ENCODE assay signal across 16 cellular contexts in the genomic region with DNA sequence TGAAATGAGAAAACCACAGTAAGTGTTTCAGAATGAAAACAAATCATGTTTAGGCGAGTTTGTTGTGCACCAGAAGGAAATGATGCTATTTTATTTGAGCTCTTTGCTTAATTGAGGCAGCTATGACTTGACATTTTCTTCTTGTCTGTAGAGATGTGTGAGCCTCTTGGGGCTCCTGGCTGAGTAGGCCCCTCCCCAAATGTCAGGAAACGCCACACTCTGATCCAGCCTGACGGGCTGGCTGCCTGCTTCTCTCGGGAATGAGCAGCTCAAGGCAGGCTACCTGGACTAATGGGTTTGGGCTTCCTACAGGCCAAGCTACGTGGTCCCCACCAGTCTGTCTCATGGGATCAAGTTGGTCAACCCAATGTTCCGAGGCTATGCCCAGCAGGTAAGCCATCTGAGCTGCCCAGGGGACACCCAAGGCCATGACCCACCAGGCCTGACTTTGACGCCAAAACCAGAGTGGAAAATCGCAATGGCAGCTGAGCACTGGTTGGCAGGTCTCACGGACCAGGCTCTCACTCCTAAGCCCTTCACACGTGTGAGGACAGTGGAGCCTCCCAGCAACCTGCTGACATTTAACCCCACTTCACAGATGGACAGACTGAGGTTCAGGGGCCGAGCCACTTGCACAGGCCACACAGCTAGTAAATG. TPM values are rescaled to one million over a fixed set of nuclear protein-coding genes. Genes with fewer than 3 reads are reported as not detected.
A peak's percentile ranks its signal among the peaks of the same experiment; 100 is the strongest.
DNase-seq lines count a peak whose midpoint lies in the region; ATAC-seq, FAIRE-seq and TF ChIP-seq lines count a peak whose summit lies in the region.
"Had no signal": no experiment of that assay in that cellular context is flagged by ENCODE, and none has a peak within 500 bp of the region (broad histone marks: within the 10 kb centered on the region; RNA-seq: fewer than 3 reads in every experiment).

No MANE protein-coding gene starts in this region.

- DNase-seq in activated naive CD4-positive, alpha-beta T cell treated with anti-CD3 and anti-CD28 coated beads for 36 hours = peak; percentile 56
- DNase-seq in activated naive CD4-positive, alpha-beta T cell treated with anti-CD3 and anti-CD28 coated beads, Interleukin-2, amount 50 U/mL, for 16 hours = no peak
- no peak for DNase-seq in RWPE1 (ENCODE audit: low spot score)
- no peak for DNase-seq in GM12878 (ENCODE audit: low read depth, low spot score)
- DNase-seq in stimulated activated effector memory CD8-positive, alpha-beta T cell treated with anti-CD3 and anti-CD28 coated beads, Interleukin-12 subunit alpha, Interleukin-12 subunit beta, amount 100 ng/mL, for 72 hours (ENCODE audit: low spot score in 2 of 2) = no peak
- no peak for DNase-seq in HuH-7.5 (ENCODE audit: low spot score)
- DNase-seq in tibial nerve (ENCODE audit: low spot score in 2 of 2) = no peak
- no peak for DNase-seq in pons (ENCODE audit: low spot score)
- DNase-seq: ACHN; activated CD4-positive, CD25-positive, alpha-beta regulatory T cell treated with anti-CD3 and anti-CD28 coated beads, Interleukin-2, amount 50 U/mL, for 72 hours; COR-L47; cortex of kidney; NCI-H1930 had no signal

- H3K27me3 Mint-ChIP-seq in activated naive CD4-positive, alpha-beta T cell treated with anti-CD3 and anti-CD28 coated beads for 36 hours (ENCODE audit: low read depth) = no peaks in the 10 kb centered on the region
- H3K27me3 Mint-ChIP-seq: progenitor cell of endocrine pancreas had no signal

- 40% methylated on average over 11 of the region's 11 CpGs for WGBS in GM12878 (ENCODE audit: insufficient coverage, insufficient replicate concordance, low lambda C conversion rate, missing lambda C conversion rate)
- 56 to 60% methylated on average over 9 to 11 of the region's 11 CpGs for WGBS in tibial nerve, 2 donors

- CTCF ChIA-PET in activated naive CD4-positive, alpha-beta T cell treated with anti-CD3 and anti-CD28 coated beads for 36 hours (lab: Charles Lee) = interaction anchor here (0.5 to 0.6 kb wide), 2 partner anchors 22 to 160 kb away, joined by 3 to 4 read pairs; no protein-coding TSS in a partner anchor
- CTCF ChIA-PET in RWPE1 (lab: Yijun Ruan, JAX) = interaction anchor here (0.6 kb wide), 2 partner anchors 15 to 71 kb away, joined by 3 to 4 read pairs; no protein-coding TSS in a partner anchor
- CTCF ChIA-PET in GM12878 (lab: Yijun Ruan, JAX) = interaction anchor here (0.7 kb wide), 1 partner anchor 381 kb away, joined by 3 read pairs; no protein-coding TSS in a partner anchor

- H3K27ac ChIP-seq in RWPE1 (peak overlapping the region; percentile 12), GM12878 (ENCODE audit: control insufficient read depth, insufficient read depth) (peak overlapping the region; percentile 48; the same call in 1 of the 2 replicates), tibial nerve (no peak overlapping the region)
- H3K27ac ChIP-seq: gastroesophageal sphincter had no signal

- no peaks in the 10 kb centered on the region for H3K9me3 Mint-ChIP-seq in activated naive CD4-positive, alpha-beta T cell treated with anti-CD3 and anti-CD28 coated beads for 36 hours
- no peaks in the 10 kb centered on the region for H3K9me3 Mint-ChIP-seq in stimulated activated effector memory CD8-positive, alpha-beta T cell treated with anti-CD3 and anti-CD28 coated beads, Interleukin-12 subunit alpha, Interleukin-12 subunit beta, amount 100 ng/mL, for 72 hours

- H3K4me3 Mint-ChIP-seq in activated naive CD4-positive, alpha-beta T cell treated with anti-CD3 and anti-CD28 coated beads for 36 hours = no peak overlapping the region
- H3K4me3 Mint-ChIP-seq in stimulated activated effector memory CD8-positive, alpha-beta T cell treated with anti-CD3 and anti-CD28 coated beads, Interleukin-12 subunit alpha, Interleukin-12 subunit beta, amount 100 ng/mL, for 72 hours = peak overlapping the region; percentile 64

- H3K36me3 ChIP-seq in GM12878 (ENCODE audit: control insufficient read depth in 2 of 2, insufficient read depth in 2 of 2, low read length in 1 of 2) = peaks cover 0 to 2% of the 10 kb centered on the region in 2 experiments; a peak in 3 of 4 replicates
- H3K36me3 ChIP-seq in tibial nerve = peaks cover 3 to 94% (median 20%) of the 10 kb centered on the region in 3 donors

- no peak overlapping the region for H3K4me3 ChIP-seq in GM12878
- H3K4me3 ChIP-seq in tibial nerve = no peak overlapping the region
- H3K4me3 ChIP-seq: gastroesophageal sphincter had no signal

- H3K27ac Mint-ChIP-seq in activated naive CD4-positive, alpha-beta T cell treated with anti-CD3 and anti-CD28 coated beads for 36 hours = peak overlapping the region; percentile 93
- H3K27ac Mint-ChIP-seq in stimulated activated effector memory CD8-positive, alpha-beta T cell treated with anti-CD3 and anti-CD28 coated beads, Interleukin-12 subunit alpha, Interleukin-12 subunit beta, amount 100 ng/mL, for 72 hours = peak overlapping the region; percentile 93
- H3K27ac Mint-ChIP-seq: progenitor cell of endocrine pancreas had no signal

- H4K20me1 ChIP-seq in GM12878 (ENCODE audit: control insufficient read depth, insufficient read depth) = no peaks in the 10 kb centered on the region

- H3K79me2 ChIP-seq in GM12878 (ENCODE audit: control insufficient read depth, insufficient read depth, low read length) = no peaks in the 10 kb centered on the region

- H3K4me1 ChIP-seq in GM12878 (ENCODE audit: control insufficient read depth, insufficient read depth, low read length) = peaks cover 5% of the 10 kb centered on the region
- no peaks in the 10 kb centered on the region for H3K4me1 ChIP-seq in tibial nerve
- H3K4me1 ChIP-seq: gastroesophageal sphincter had no signal

- H2AFZ ChIP-seq in GM12878 (ENCODE audit: control insufficient read depth, low read depth, low read length) = no peak overlapping the region

- TF ChIP-seq POLR2A in GM12878 (IDR thresholded peaks at IDR 0.05; ENCODE audit: low read depth, low read length) = no peak
- no peak for TF ChIP-seq POLR2A in tibial nerve (IDR thresholded peaks at IDR 0.05)

- H3K27me3 ChIP-seq in GM12878 (replicated peaks in 1 of 2; ENCODE audit: control insufficient read depth in 2 of 2, insufficient read depth in 2 of 2, low read length in 1 of 2) (no peaks in the 10 kb centered on the region), tibial nerve (no peaks in the 10 kb centered on the region)
- H3K27me3 ChIP-seq: gastroesophageal sphincter had no signal

- SMC1A ChIA-PET in GM12878 (lab: Charles Lee; ENCODE audit: uncharacterized antibody, unreplicated experiment) = no interaction called here

- POLR2A ChIA-PET in RWPE1 (lab: Yijun Ruan, JAX; ENCODE audit: low non-redundant PET) (interaction anchor here (0.8 kb wide), 1 partner anchor 22 kb away, joined by 3 read pairs; no protein-coding TSS in a partner anchor), GM12878 (lab: Charles Lee) (interaction anchor here (0.7 kb wide), 1 partner anchor 93 kb away, joined by 3 read pairs; no protein-coding TSS in a partner anchor)

- peaks cover 39% of the 10 kb centered on the region for H3K36me3 Mint-ChIP-seq in activated naive CD4-positive, alpha-beta T cell treated with anti-CD3 and anti-CD28 coated beads for 36 hours (ENCODE audit: low read depth)
- H3K36me3 Mint-ChIP-seq in stimulated activated effector memory CD8-positive, alpha-beta T cell treated with anti-CD3 and anti-CD28 coated beads, Interleukin-12 subunit alpha, Interleukin-12 subunit beta, amount 100 ng/mL, for 72 hours = peaks cover 74% of the 10 kb centered on the region

- FAIRE-seq in GM12878 (lab: Jason Lieb, UNC) = no peak
- FAIRE-seq: GM12891 had no signal

- no TSS peak for BruUV-seq in GM12878 (replicated peaks; lab: Mats Ljungman, UMichigan)

- H3K9ac ChIP-seq in GM12878 (ENCODE audit: control insufficient read depth, insufficient read depth, low read length) = no peak overlapping the region

- no peak for ATAC-seq in GM12878
- ATAC-seq in stimulated activated effector memory CD8-positive, alpha-beta T cell treated with anti-CD3 and anti-CD28 coated beads, Interleukin-12 subunit alpha, Interleukin-12 subunit beta, amount 100 ng/mL, for 72 hours = peak; percentile 45
- ATAC-seq: gastroesophageal sphincter had no signal

- no peaks in the 10 kb centered on the region for H3K9me3 ChIP-seq in GM12878 (replicated peaks; ENCODE audit: control insufficient read depth, insufficient read depth, low read length)
- no peaks in the 10 kb centered on the region for H3K9me3 ChIP-seq in tibial nerve
- H3K9me3 ChIP-seq: gastroesophageal sphincter had no signal

- RAD21 ChIA-PET in GM12878 (lab: Charles Lee; ENCODE audit: unreplicated experiment) = no interaction called here

- TF ChIP-seq CTCF in RWPE1 (conservative IDR thresholded peaks at IDR 0.05; ENCODE audit: low read depth) (no peak), GM12878 (IDR thresholded peaks at IDR 0.05 in 2 of 3, conservative IDR thresholded peaks at IDR 0.05 in 1 of 3; ENCODE audit: control insufficient read depth in 2 of 3, extremely low read depth in 1 of 3, insufficient read depth in 1 of 3, low read depth in 3 of 3, low read length in 3 of 3) (no peak), tibial nerve (IDR thresholded peaks at IDR 0.05) (no peak)

- peaks cover 85% of the 10 kb centered on the region for H3K4me1 Mint-ChIP-seq in activated naive CD4-positive, alpha-beta T cell treated with anti-CD3 and anti-CD28 coated beads for 36 hours (ENCODE audit: low read depth)
- peaks cover 86% of the 10 kb centered on the region for H3K4me1 Mint-ChIP-seq in stimulated activated effector memory CD8-positive, alpha-beta T cell treated with anti-CD3 and anti-CD28 coated beads, Interleukin-12 subunit alpha, Interleukin-12 subunit beta, amount 100 ng/mL, for 72 hours

- intact Hi-C loops in activated naive CD4-positive, alpha-beta T cell treated with anti-CD3 and anti-CD28 coated beads for 36 hours (cut with micrococcal nuclease) = loop anchor here (5.0 kb wide), 1 partner anchor 43 kb away; a partner anchor contains a TSS
- intact Hi-C loops in GM12878 (cut with micrococcal nuclease; ENCODE audit: unreplicated experiment) = no loop called here

- TF ChIP-seq RAD21 in GM12878 (IDR thresholded peaks at IDR 0.05; ENCODE audit: insufficient read depth, low read depth, low read length) = no peak

- TF ChIP-seq EP300 in GM12878 (IDR thresholded peaks at IDR 0.05; ENCODE audit: borderline replicate concordance in 1 of 2, control insufficient read depth in 1 of 2, low read depth in 2 of 2, low read length in 2 of 2) = no peak
- TF ChIP-seq EP300 in tibial nerve (IDR thresholded peaks at IDR 0.05) = no peak

- in situ Hi-C loops in GM12878 (cut with MboI) = no loop called here

- H3K4me2 ChIP-seq in GM12878 (ENCODE audit: control insufficient read depth, insufficient read depth) = no peak overlapping the region

RNA-seq across cellular contexts. Expression of a gene that starts 29.9 kb away (rescaled TPM):
- 10 to 100 TPM; 54.7 to 54.9 TPM for total RNA-seq in activated naive CD4-positive, alpha-beta T cell treated with anti-CD3 and anti-CD28 coated beads for 36 hours
- 11.7 and 12.6 TPM in 2 replicates for total RNA-seq in GM12878 (2013; cell fraction: nucleolus; rRNA removed)
- 10.7 and 14.4 TPM in 2 replicates for total RNA-seq in GM12878 (2014; rRNA removed)
- total RNA-seq in GM12878 (2014; rRNA removed; fragmentation: Illumina TruSeq; extraction: Trizol) = 6.4 and 7.6 TPM in 2 replicates
- 23.0 and 23.3 TPM in 2 replicates for total RNA-seq in GM12878 (2021)
- 6.4 TPM for polyA plus RNA-seq in GM12878 (2011; ENCODE audit: low read depth)
- 4.0 and 7.5 TPM in 2 replicates for polyA plus RNA-seq in GM12878 (2011; rRNA removed)
- 8.6 and 11.8 TPM in 2 replicates for polyA plus RNA-seq in GM12878 (2011; cell fraction: cytosol; rRNA removed)
- polyA plus RNA-seq in GM12878 (2011; cell fraction: nucleus; rRNA removed) = 79.9 and 80.0 TPM in 2 replicates
- polyA plus RNA-seq in GM12878 (2012) = 11.7 and 12.5 TPM in 2 replicates
- 2.6 and 6.1 TPM in 2 replicates for polyA plus RNA-seq in GM12878 (2014; fragmentation: Illumina TruSeq; extraction: Trizol)
- 1 to 10 TPM in 1 of 2 experiments, under 1 TPM in 1; 0.66 to 1.1 TPM for polyA plus RNA-seq in GM12878 (2014; fragmentation: Nextera tagmentation; extraction: Ambion mirVana)
- 15.8 and 23.0 TPM in 2 replicates for polyA plus RNA-seq in GM12878 (2014; rRNA removed)
- 10 to 100 TPM; 22.3 to 22.9 TPM for polyA plus RNA-seq in GM12878 (2016; fragmentation: Nextera tagmentation; extraction: Ambion mirVana)
- 6.4 and 11.9 TPM in 2 replicates for polyA minus RNA-seq in GM12878 (2011; rRNA and poly(A)+ RNA removed)
- 4.8 and 5.2 TPM in 2 replicates for polyA minus RNA-seq in GM12878 (2011; cell fraction: cytosol; rRNA and poly(A)+ RNA removed)
- 10.2 and 16.4 TPM in 2 replicates for polyA minus RNA-seq in GM12878 (2011; cell fraction: nucleus; rRNA and poly(A)+ RNA removed)
- 10 to 100 TPM; 20.1 to 50.1 (median 24.1) TPM for total RNA-seq in tibial nerve

RNA-seq across cellular contexts. Expression of a gene that starts 30.0 kb away (rescaled TPM):
- total RNA-seq in activated naive CD4-positive, alpha-beta T cell treated with anti-CD3 and anti-CD28 coated beads for 36 hours = 10 to 100 TPM; 45.3 to 45.7 TPM
- 14.4 and 17.1 TPM in 2 replicates for total RNA-seq in GM12878 (2013; cell fraction: nucleolus; rRNA removed)
- total RNA-seq in GM12878 (2014; rRNA removed) (32.6 and 36.7 TPM in 2 replicates), GM12878 (2014; rRNA removed; fragmentation: Illumina TruSeq; extraction: Trizol) (46.2 and 54.6 TPM in 2 replicates), GM12878 (2021) (18.9 and 23.0 TPM in 2 replicates), tibial nerve (10 to 100 TPM; 44.4 to 61.2 (median 52.7) TPM)
- 32.0 TPM for polyA plus RNA-seq in GM12878 (2011; ENCODE audit: low read depth)
- polyA plus RNA-seq in GM12878 (2011; rRNA removed) (41.8 and 60.7 TPM in 2 replicates), GM12878 (2014; fragmentation: Illumina TruSeq; extraction: Trizol) (52.4 and 53.3 TPM in 2 replicates), GM12878 (2014; fragmentation: Nextera tagmentation; extraction: Ambion mirVana) (10 to 100 TPM; 28.6 to 60.9 TPM), GM12878 (2014; rRNA removed) (37.5 and 40.0 TPM in 2 replicates), GM12878 (2016; fragmentation: Nextera tagmentation; extraction: Ambion mirVana) (10 to 100 TPM; 56.9 to 59.0 TPM)
- polyA plus RNA-seq in GM12878 (2011; cell fraction: cytosol; rRNA removed) = 20.5 and 23.6 TPM in 2 replicates
- 6.5 and 9.3 TPM in 2 replicates for polyA plus RNA-seq in GM12878 (2011; cell fraction: nucleus; rRNA removed)
- polyA plus RNA-seq in GM12878 (2012) = 24.9 and 32.2 TPM in 2 replicates
- polyA minus RNA-seq in GM12878 (2011; rRNA and poly(A)+ RNA removed) = 8.7 and 13.1 TPM in 2 replicates
- 7.4 and 14.0 TPM in 2 replicates for polyA minus RNA-seq in GM12878 (2011; cell fraction: cytosol; rRNA and poly(A)+ RNA removed)
- 3.7 and 7.0 TPM in 2 replicates for polyA minus RNA-seq in GM12878 (2011; cell fraction: nucleus; rRNA and poly(A)+ RNA removed)

RNA-seq across cellular contexts. Expression of a gene that starts 41.2 kb away (rescaled TPM):
- 10 to 100 TPM; 26.2 to 28.2 TPM for total RNA-seq in activated naive CD4-positive, alpha-beta T cell treated with anti-CD3 and anti-CD28 coated beads for 36 hours
- total RNA-seq in GM12878 (2013; cell fraction: nucleolus; rRNA removed) = 43.7 and 49.9 TPM in 2 replicates
- total RNA-seq in GM12878 (2014; rRNA removed) (27.4 and 28.1 TPM in 2 replicates), GM12878 (2014; rRNA removed; fragmentation: Illumina TruSeq; extraction: Trizol) (28.9 and 29.1 TPM in 2 replicates), GM12878 (2021) (31.1 and 34.0 TPM in 2 replicates), tibial nerve (10 to 100 TPM; 26.0 to 55.2 (median 40.4) TPM)
- polyA plus RNA-seq in GM12878 (2011; ENCODE audit: low read depth) = 22.8 TPM
- polyA plus RNA-seq in GM12878 (2011; rRNA removed) (44.7 and 45.4 TPM in 2 replicates), GM12878 (2014; fragmentation: Illumina TruSeq; extraction: Trizol) (37.4 and 43.1 TPM in 2 replicates), GM12878 (2014; fragmentation: Nextera tagmentation; extraction: Ambion mirVana) (1 to 10 TPM; 3.2 to 8.0 TPM), GM12878 (2014; rRNA removed) (43.3 and 45.3 TPM in 2 replicates), GM12878 (2016; fragmentation: Nextera tagmentation; extraction: Ambion mirVana) (10 to 100 TPM; 60.7 to 60.8 TPM)
- polyA plus RNA-seq in GM12878 (2011; cell fraction: cytosol; rRNA removed) = 43.5 and 44.8 TPM in 2 replicates
- 22.0 and 25.2 TPM in 2 replicates for polyA plus RNA-seq in GM12878 (2011; cell fraction: nucleus; rRNA removed)
- 19.4 and 24.6 TPM in 2 replicates for polyA plus RNA-seq in GM12878 (2012)
- polyA minus RNA-seq in GM12878 (2011; rRNA and poly(A)+ RNA removed) = 32.3 and 34.5 TPM in 2 replicates
- 10.9 and 14.2 TPM in 2 replicates for polyA minus RNA-seq in GM12878 (2011; cell fraction: cytosol; rRNA and poly(A)+ RNA removed)
- polyA minus RNA-seq in GM12878 (2011; cell fraction: nucleus; rRNA and poly(A)+ RNA removed) = 9.7 and 17.6 TPM in 2 replicates

Comparison
In these comparisons a context has a peak if more than half of its experiments do, and no peak if none do; other contexts are left out.
1. H3K27ac ChIP-seq: peak in RWPE1 (single experiment) and GM12878 (single experiment); none in tibial nerve (0 of 4).